In the genomic region with DNA sequence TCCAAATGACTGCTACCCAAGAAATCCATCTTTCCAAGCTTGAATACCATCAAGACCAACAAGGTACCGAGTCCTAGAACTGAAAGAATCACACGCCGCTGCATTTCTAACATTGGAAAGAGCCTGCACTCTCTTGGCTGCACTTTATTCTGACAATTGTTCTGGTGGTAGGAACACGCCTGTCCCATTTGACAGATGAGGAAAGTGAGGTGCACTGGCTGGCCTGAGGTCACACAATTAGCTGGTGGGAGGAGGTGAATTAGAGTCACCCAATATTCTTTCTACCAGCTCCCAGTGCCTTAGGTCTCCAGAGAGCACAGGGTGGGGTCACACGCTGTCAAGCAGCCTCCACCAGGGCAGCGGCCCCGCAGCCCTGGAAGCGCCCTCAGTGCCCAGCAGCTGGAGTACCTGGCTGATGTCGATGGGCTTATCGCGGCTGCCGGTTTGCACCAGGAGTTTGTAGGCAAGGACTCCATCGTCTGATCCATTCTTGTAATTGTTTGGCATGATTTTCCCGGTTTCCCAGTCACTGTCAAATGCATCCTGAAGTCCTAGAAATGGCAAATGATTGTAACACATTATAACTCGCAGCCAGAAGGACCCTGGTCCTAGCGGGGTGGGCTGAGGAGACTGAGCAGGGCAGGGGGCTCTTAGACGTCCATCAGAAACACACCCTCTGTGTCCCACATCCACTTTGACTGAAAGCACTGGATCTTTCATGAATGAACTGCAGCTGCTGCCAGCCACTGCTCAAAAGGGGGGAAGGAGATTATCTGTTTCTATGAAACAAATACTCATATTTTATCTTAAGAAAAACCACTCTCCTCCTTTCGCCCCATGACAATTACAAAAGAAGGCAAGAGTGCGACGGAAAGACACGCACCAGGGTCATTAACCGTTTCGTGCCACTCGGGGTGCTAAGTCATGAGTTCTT, we compare ENCODE assay signal across 10 cellular contexts. TPM values are rescaled to one million over a fixed set of nuclear protein-coding genes. Genes with fewer than 3 reads are reported as not detected.
DNase-seq lines count a peak whose midpoint lies in the region; ATAC-seq and TF ChIP-seq lines count a peak whose summit lies in the region.
"Had no signal": no experiment of that assay in that cellular context is flagged by ENCODE, and none has a peak within 500 bp of the region (broad histone marks: within the 10 kb centered on the region; RNA-seq: fewer than 3 reads in every experiment).

No MANE protein-coding gene starts in this region.

- peaks cover 14% of the 10 kb centered on the region for H3K4me1 ChIP-seq in iPS-18a (ENCODE audit: control insufficient read depth, low read depth, low read length)
- H3K4me1 ChIP-seq: ascending aorta had no signal

- H3K27ac ChIP-seq in WERI-Rb-1 (peak overlapping the region; percentile 83), iPS-18a (ENCODE audit: low read length) (no peak overlapping the region), substantia nigra (ENCODE audit: low read depth, low read length, poor library complexity, severe bottlenecking) (peak overlapping the region; percentile 63)
- H3K27ac ChIP-seq: ascending aorta had no signal

- DNase-seq in activated CD8-positive, alpha-beta memory T cell treated with anti-CD3 and anti-CD28 coated beads, Interleukin-2, amount 10 ng/mL, durations not matched to agents 7 days and 5 days: no peak
- no peak for DNase-seq in activated CD8-positive, alpha-beta memory T cell treated with anti-CD3 and anti-CD28 coated beads, Interleukin-2, amount 50 U/mL, for 48 hours
- DNase-seq in WERI-Rb-1 (no peak), substantia nigra (lab: John Stamatoyannopoulos, UW) (peak in 1 of 49 donors; percentile 42), GM10266 (ENCODE audit: extremely low spot score) (no peak)
- DNase-seq: PC-3 had no signal

- peaks cover 17% of the 10 kb centered on the region for H3K36me3 Mint-ChIP-seq in activated CD8-positive, alpha-beta memory T cell treated with anti-CD3 and anti-CD28 coated beads, Interleukin-2, amount 10 ng/mL, durations not matched to agents 7 days and 5 days

- peaks cover 20% of the 10 kb centered on the region for H3K27me3 Mint-ChIP-seq in activated CD8-positive, alpha-beta memory T cell treated with anti-CD3 and anti-CD28 coated beads, Interleukin-2, amount 10 ng/mL, durations not matched to agents 7 days and 5 days

- TF ChIP-seq CTCF in WERI-Rb-1 (IDR thresholded peaks at IDR 0.05; ENCODE audit: low read depth, low read length): no peak
- TF ChIP-seq CTCF in GM10266 (IDR thresholded peaks at IDR 0.05; ENCODE audit: control insufficient read depth, insufficient read depth, low read depth, missing control alignments): no peak

- H3K9me3 Mint-ChIP-seq in activated CD8-positive, alpha-beta memory T cell treated with anti-CD3 and anti-CD28 coated beads, Interleukin-2, amount 10 ng/mL, durations not matched to agents 7 days and 5 days (ENCODE audit: low read depth): no peaks in the 10 kb centered on the region

- H3K36me3 ChIP-seq in WERI-Rb-1 (peaks cover 58% of the 10 kb centered on the region), iPS-18a (ENCODE audit: control insufficient read depth, low read depth, low read length) (peaks cover 58% of the 10 kb centered on the region)

- H3K4me1 Mint-ChIP-seq in activated CD8-positive, alpha-beta memory T cell treated with anti-CD3 and anti-CD28 coated beads, Interleukin-2, amount 10 ng/mL, durations not matched to agents 7 days and 5 days: peaks cover 32% of the 10 kb centered on the region

- no peaks in the 10 kb centered on the region for H3K9me3 ChIP-seq in WERI-Rb-1 (ENCODE audit: severe bottlenecking)
- H3K9me3 ChIP-seq in iPS-18a (ENCODE audit: control insufficient read depth, low read depth, low read length): no peaks in the 10 kb centered on the region
- H3K9me3 ChIP-seq: ascending aorta had no signal

- CTCF ChIA-PET in activated CD8-positive, alpha-beta memory T cell treated with anti-CD3 and anti-CD28 coated beads, Interleukin-2, amount 10 ng/mL, durations not matched to agents 7 days and 5 days (lab: Charles Lee): interaction anchor here (1.3 to 1.6 kb wide), 3 partner anchors 10 to 50 kb away, joined by 3 to 6 read pairs (median 4); no protein-coding TSS in a partner anchor

- H3K27ac Mint-ChIP-seq in activated CD8-positive, alpha-beta memory T cell treated with anti-CD3 and anti-CD28 coated beads, Interleukin-2, amount 10 ng/mL, durations not matched to agents 7 days and 5 days: peak overlapping the region; percentile 81

- no peak overlapping the region for H3K9ac ChIP-seq in iPS-18a (ENCODE audit: low read length)

- H3K4me3 ChIP-seq in WERI-Rb-1 (ENCODE audit: low read depth, low read length) (no peak overlapping the region), iPS-18a (ENCODE audit: low read length) (peak overlapping the region; percentile 10)

- H3K4me3 Mint-ChIP-seq in activated CD8-positive, alpha-beta memory T cell treated with anti-CD3 and anti-CD28 coated beads, Interleukin-2, amount 10 ng/mL, durations not matched to agents 7 days and 5 days: peak overlapping the region; percentile 64

- no peaks in the 10 kb centered on the region for H3K27me3 ChIP-seq in WERI-Rb-1 (ENCODE audit: insufficient read depth, low read depth, severe bottlenecking)
- H3K27me3 ChIP-seq in iPS-18a (ENCODE audit: control insufficient read depth, insufficient read depth, low read length): no peaks in the 10 kb centered on the region
- H3K27me3 ChIP-seq: ascending aorta had no signal

- no peak for ATAC-seq in activated CD8-positive, alpha-beta memory T cell treated with anti-CD3 and anti-CD28 coated beads, Interleukin-2, amount 10 ng/mL, durations not matched to agents 7 days and 5 days
- ATAC-seq in HG02588 (IDR thresholded peaks at IDR 0.05; ENCODE audit: unreplicated experiment) (no peak), GM19467 (IDR thresholded peaks at IDR 0.05; ENCODE audit: unreplicated experiment) (no peak)
- ATAC-seq: PC-3 had no signal

RNA-seq across cellular contexts. Expression of gene PTCH1, which starts 55.1 kb away (rescaled TPM):
- 10 to 100 TPM; 15.2 to 17.4 TPM for total RNA-seq in activated CD8-positive, alpha-beta memory T cell treated with anti-CD3 and anti-CD28 coated beads, Interleukin-2, amount 10 ng/mL, durations not matched to agents 7 days and 5 days
